Comparison of ENCODE assay signal across 16 cellular contexts in the genomic region with DNA sequence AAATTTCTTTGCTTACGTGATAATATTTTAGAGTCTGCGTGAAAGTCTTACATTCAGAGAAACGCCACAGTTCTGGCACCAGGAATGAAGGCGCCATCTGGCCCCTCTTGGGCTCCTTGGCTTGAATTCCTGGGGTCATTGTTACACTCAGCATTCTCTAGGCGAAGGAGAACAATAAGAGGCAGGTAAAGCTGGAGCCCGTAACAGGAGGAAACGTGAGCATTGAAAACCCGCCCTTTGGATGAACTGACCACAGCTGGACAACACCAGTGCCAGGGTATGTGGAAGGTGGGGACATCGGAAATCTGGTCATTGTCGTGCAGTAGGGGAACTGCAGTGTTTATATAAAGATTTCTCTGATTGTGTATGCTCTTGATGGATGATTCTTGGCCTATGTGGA.
DNase-seq lines count a peak whose midpoint lies in the region; ATAC-seq and TF ChIP-seq lines count a peak whose summit lies in the region.
"Had no signal": no experiment of that assay in that cellular context is flagged by ENCODE, and none has a peak within 500 bp of the region (broad histone marks: within the 10 kb centered on the region; RNA-seq: fewer than 3 reads in every experiment).

No MANE protein-coding gene starts in this region.

- no peak overlapping the region for H2AFZ ChIP-seq in neural progenitor cell (replicated peaks)
- H2AFZ ChIP-seq: PC-9 had no signal

- DNase-seq in G401 (ENCODE audit: low spot score), result peak; percentile 90
- peak; percentile 14 for DNase-seq in NCI-H446 treated with DMSO at 0.1 percent for 48 hours (lab: John Stamatoyannopoulos, UW)
- peak; percentile 52 for DNase-seq in neural progenitor cell (ENCODE audit: low spot score)
- no peak for DNase-seq in SW 1271 (lab: John Stamatoyannopoulos, UW)
- DNase-seq: Caco-2, NCI-H1436, NCI-H2029 treated with DMSO at 0.1 percent for 48 hours, NCI-H774, PC-9, SHP77 had no signal

- no peaks in the 10 kb centered on the region for H3K36me3 Mint-ChIP-seq in neural progenitor cell

- H3K9ac ChIP-seq in neural progenitor cell, result no peak overlapping the region

- no peaks in the 10 kb centered on the region for H4K20me1 ChIP-seq in neural progenitor cell (ENCODE audit: low read depth)

- no peak for TF ChIP-seq CTCF in neural progenitor cell (IDR thresholded peaks at IDR 0.05)

- no peak overlapping the region for H3K4me3 ChIP-seq in neural progenitor cell
- H3K4me3 ChIP-seq: K562, PC-9 had no signal

- peak; percentile 18 for ATAC-seq in esophagus mucosa
- no peak for ATAC-seq in HG03520 (IDR thresholded peaks at IDR 0.05; ENCODE audit: unreplicated experiment)
- no peak for ATAC-seq in HG03469 (IDR thresholded peaks at IDR 0.05; ENCODE audit: unreplicated experiment)
- ATAC-seq: HCT116, K562 had no signal

- no peak overlapping the region for H3K27ac ChIP-seq in neural progenitor cell
- H3K27ac ChIP-seq: HL-60, PC-9 had no signal

- in situ Hi-C loops in G401 (cut with HindIII; ENCODE audit: low sequenced_read_pairs), result no loop called here

- no peaks in the 10 kb centered on the region for H3F3A ChIP-seq in neural progenitor cell (ENCODE audit: low read depth)

- H3K9me3 ChIP-seq in neural progenitor cell (ENCODE audit: low read depth), result no peaks in the 10 kb centered on the region
- H3K9me3 ChIP-seq: Caco-2 had no signal

- no peak overlapping the region for H3K4me3 Mint-ChIP-seq in neural progenitor cell

- no peak overlapping the region for H3K27ac Mint-ChIP-seq in neural progenitor cell

- peak overlapping the region; percentile 7 for H3K4me2 ChIP-seq in neural progenitor cell
- H3K4me2 ChIP-seq: PC-9 had no signal

- peaks cover 7% of the 10 kb centered on the region for H3K4me1 ChIP-seq in neural progenitor cell
- H3K4me1 ChIP-seq: Caco-2 had no signal

- H3K36me3 ChIP-seq in neural progenitor cell, result no peaks in the 10 kb centered on the region

- no peaks in the 10 kb centered on the region for H3K27me3 ChIP-seq in neural progenitor cell

- peaks cover 14% of the 10 kb centered on the region for H3K4me1 Mint-ChIP-seq in neural progenitor cell

- H3K27me3 Mint-ChIP-seq in neural progenitor cell (ENCODE audit: insufficient read depth, low read depth), result peaks cover 14% of the 10 kb centered on the region

- no peaks in the 10 kb centered on the region for H3K79me2 ChIP-seq in neural progenitor cell (ENCODE audit: low read depth)

- H3K9me3 Mint-ChIP-seq in neural progenitor cell, result peaks cover 2% of the 10 kb centered on the region

Comparison
In these comparisons a context has a peak if more than half of its experiments do, and no peak if none do; other contexts are left out.
1. DNase-seq: peak in G401 (single experiment), NCI-H446 treated with DMSO at 0.1 percent for 48 hours (single experiment) and neural progenitor cell (single experiment); none in SW 1271 (0 of 2).